Comparison of ENCODE assay signal across 21 cellular contexts in the genomic region with DNA sequence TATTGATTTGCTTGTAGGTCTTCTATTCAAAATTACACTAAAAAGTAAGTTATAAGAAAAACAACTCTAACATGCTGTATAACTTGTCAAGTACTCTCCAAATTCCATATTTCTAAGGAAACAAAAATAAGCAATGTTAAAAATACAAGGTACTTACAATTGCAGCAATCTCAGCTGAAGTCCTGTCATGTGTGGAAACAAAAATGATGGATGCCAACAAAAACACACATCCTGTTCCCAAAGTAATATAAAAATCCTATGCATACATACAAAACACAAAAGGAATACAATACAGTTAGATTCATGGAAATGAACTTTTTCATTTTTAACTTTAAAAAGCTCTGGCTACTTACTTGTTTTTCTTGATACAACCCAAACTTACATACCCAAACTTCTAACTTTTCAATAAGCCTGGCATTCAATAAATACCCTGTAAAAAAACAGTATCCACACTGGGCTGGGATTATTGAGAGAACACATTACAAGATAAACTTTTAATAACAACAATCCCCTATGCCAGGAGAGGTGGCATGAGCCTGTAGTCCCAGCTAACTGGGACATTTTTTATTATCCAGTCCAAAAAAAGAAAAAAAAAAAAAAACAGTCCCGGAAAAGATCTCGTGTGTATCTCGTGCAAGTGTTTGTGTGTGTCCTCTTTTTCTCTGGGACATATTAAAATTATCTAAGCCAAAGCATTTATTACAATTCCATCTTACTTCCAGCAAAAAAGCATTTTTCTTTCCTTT. TPM values are rescaled to one million over a fixed set of nuclear protein-coding genes. Genes with fewer than 3 reads are reported as not detected.
DNase-seq lines count a peak whose midpoint lies in the region; ATAC-seq and TF ChIP-seq lines count a peak whose summit lies in the region.
"Had no signal": no experiment of that assay in that cellular context is flagged by ENCODE, and none has a peak within 500 bp of the region (broad histone marks: within the 10 kb centered on the region; RNA-seq: fewer than 3 reads in every experiment).

No MANE protein-coding gene starts in this region.

- peaks cover 0 to 62% of the 10 kb centered on the region in 2 donors for H3K36me3 ChIP-seq in left lung

- H3K4me1 Mint-ChIP-seq in activated T-helper 2 cell treated with anti-CD3 and anti-CD28 coated beads, Interferon-gamma antibody, Interleukin-2, Interleukin-4, amounts not matched to agents 10 μg/mL and 5 μg/mL and 100 μg/mL, durations not matched to agents 14 hours and 24 hours and 36 hours (ENCODE audit: low read depth): peaks cover 15% of the 10 kb centered on the region
- H3K4me1 Mint-ChIP-seq in stimulated activated memory B cell treated with anti-CD40 and anti-IgM and Interleukin-4, amounts not matched to agents 10 μg/mL and 1 μg/mL and 100 μg/mL, for 72 hours: peaks cover 30% of the 10 kb centered on the region

- H3K4me3 Mint-ChIP-seq in activated T-helper 2 cell treated with anti-CD3 and anti-CD28 coated beads, Interferon-gamma antibody, Interleukin-2, Interleukin-4, amounts not matched to agents 10 μg/mL and 5 μg/mL and 100 μg/mL, durations not matched to agents 14 hours and 24 hours and 36 hours (ENCODE audit: low read depth): no peak overlapping the region
- no peak overlapping the region for H3K4me3 Mint-ChIP-seq in stimulated activated memory B cell treated with anti-CD40 and anti-IgM and Interleukin-4, amounts not matched to agents 10 μg/mL and 1 μg/mL and 100 μg/mL, for 72 hours

- H3K4me3 ChIP-seq in fibroblast of pulmonary artery (replicated peaks; ENCODE audit: low read depth, low read length): no peak overlapping the region
- no peak overlapping the region for H3K4me3 ChIP-seq in left lung
- H3K4me3 ChIP-seq: GM23248, HAP-1 had no signal

- intact Hi-C loops in activated T-helper 2 cell treated with anti-CD3 and anti-CD28 coated beads, Interferon-gamma antibody, Interleukin-2, Interleukin-4, amounts not matched to agents 10 μg/mL and 5 μg/mL and 100 μg/mL, durations not matched to agents 14 hours and 24 hours and 36 hours (cut with micrococcal nuclease): no loop called here
- intact Hi-C loops in left lung (cut with DNase I): no loop called here

- H3K27me3 ChIP-seq in left lung: no peaks in the 10 kb centered on the region

- no peaks in the 10 kb centered on the region for H3K9me3 ChIP-seq in left lung
- H3K9me3 ChIP-seq: HAP-1 had no signal

- no peak for TF ChIP-seq CTCF in fibroblast of pulmonary artery (IDR thresholded peaks at IDR 0.05; ENCODE audit: low read length, missing control alignments)
- no peak for TF ChIP-seq CTCF in left lung (IDR thresholded peaks at IDR 0.05)

- DNase-seq in D341Med (ENCODE audit: low spot score) (peak; percentile 46), fibroblast of pulmonary artery (ENCODE audit: low read depth) (peak; percentile 39), retina (no peak), kidney tubule cell (ENCODE audit: low spot score) (no peak), left lung (no peak)
- no peak for DNase-seq in activated T-helper 2 cell treated with anti-CD3 and anti-CD28 coated beads, Interferon-gamma antibody, Interleukin-2, Interleukin-4, amounts not matched to agents 10 μg/mL and 5 μg/mL and 100 μg/mL, durations not matched to agents 14 hours and 24 hours and 36 hours (ENCODE audit: low spot score)
- DNase-seq: DMS 273 treated with DMSO at 0.1 percent for 48 hours; GDM1; GM23248; KG1; MV-4-11; NCI-H187; NCI-H2107; NCI-H510A; NCI-H748 treated with DMSO at 0.1 percent for 48 hours; NK-92 treated with Interleukin-12 subunit alpha and Interleukin-12 subunit beta, amount 100 ng/mL, for 24 hours had no signal

- no peaks in the 10 kb centered on the region for H3K9me3 Mint-ChIP-seq in activated T-helper 2 cell treated with anti-CD3 and anti-CD28 coated beads, Interferon-gamma antibody, Interleukin-2, Interleukin-4, amounts not matched to agents 10 μg/mL and 5 μg/mL and 100 μg/mL, durations not matched to agents 14 hours and 24 hours and 36 hours
- no peaks in the 10 kb centered on the region for H3K9me3 Mint-ChIP-seq in stimulated activated memory B cell treated with anti-CD40 and anti-IgM and Interleukin-4, amounts not matched to agents 10 μg/mL and 1 μg/mL and 100 μg/mL, for 72 hours

- no peak overlapping the region for H3K27ac ChIP-seq in left lung
- H3K27ac ChIP-seq: C4-2B, GM23248 had no signal

- no peaks in the 10 kb centered on the region for H3K27me3 Mint-ChIP-seq in activated T-helper 2 cell treated with anti-CD3 and anti-CD28 coated beads, Interferon-gamma antibody, Interleukin-2, Interleukin-4, amounts not matched to agents 10 μg/mL and 5 μg/mL and 100 μg/mL, durations not matched to agents 14 hours and 24 hours and 36 hours (ENCODE audit: low read depth)
- H3K27me3 Mint-ChIP-seq in stimulated activated memory B cell treated with anti-CD40 and anti-IgM and Interleukin-4, amounts not matched to agents 10 μg/mL and 1 μg/mL and 100 μg/mL, for 72 hours: no peaks in the 10 kb centered on the region

- no peak for ATAC-seq in stimulated activated memory B cell treated with anti-CD40 and anti-IgM and Interleukin-4, amounts not matched to agents 10 μg/mL and 1 μg/mL and 100 μg/mL, for 72 hours
- ATAC-seq in left lung: no peak
- ATAC-seq: HepG2, Right ventricle myocardium inferior had no signal

- peaks cover 42% of the 10 kb centered on the region for H3K36me3 Mint-ChIP-seq in activated T-helper 2 cell treated with anti-CD3 and anti-CD28 coated beads, Interferon-gamma antibody, Interleukin-2, Interleukin-4, amounts not matched to agents 10 μg/mL and 5 μg/mL and 100 μg/mL, durations not matched to agents 14 hours and 24 hours and 36 hours (ENCODE audit: low read depth)
- H3K36me3 Mint-ChIP-seq in stimulated activated memory B cell treated with anti-CD40 and anti-IgM and Interleukin-4, amounts not matched to agents 10 μg/mL and 1 μg/mL and 100 μg/mL, for 72 hours: peaks cover 48% of the 10 kb centered on the region

- H3K27ac Mint-ChIP-seq in activated T-helper 2 cell treated with anti-CD3 and anti-CD28 coated beads, Interferon-gamma antibody, Interleukin-2, Interleukin-4, amounts not matched to agents 10 μg/mL and 5 μg/mL and 100 μg/mL, durations not matched to agents 14 hours and 24 hours and 36 hours: peak overlapping the region; percentile 49
- H3K27ac Mint-ChIP-seq in stimulated activated memory B cell treated with anti-CD40 and anti-IgM and Interleukin-4, amounts not matched to agents 10 μg/mL and 1 μg/mL and 100 μg/mL, for 72 hours: peak overlapping the region; percentile 40

- peaks cover 0 to 27% of the 10 kb centered on the region in 2 donors for H3K4me1 ChIP-seq in left lung
- H3K4me1 ChIP-seq: HAP-1 had no signal

RNA-seq across cellular contexts. Expression of gene CMTM6, which starts 14.7 kb away (rescaled TPM):
- 107 and 108 TPM in 2 replicates for total RNA-seq in activated T-helper 2 cell treated with anti-CD3 and anti-CD28 coated beads, Interferon-gamma antibody, Interleukin-2, Interleukin-4, amounts not matched to agents 10 μg/mL and 5 μg/mL and 100 μg/mL, durations not matched to agents 14 hours and 24 hours and 36 hours
- total RNA-seq in left lung: 10 to 100 TPM; 67.9 to 83.8 TPM

Comparison
In these comparisons a context has a peak if more than half of its experiments do, and no peak if none do; other contexts are left out.
1. DNase-seq: peak in D341Med (single experiment) and fibroblast of pulmonary artery (single experiment); none in activated T-helper 2 cell treated with anti-CD3 and anti-CD28 coated beads, Interferon-gamma antibody, Interleukin-2, Interleukin-4, amounts not matched to agents 10 μg/mL and 5 μg/mL and 100 μg/mL, durations not matched to agents 14 hours and 24 hours and 36 hours (single experiment), retina (single experiment), kidney tubule cell (single experiment) and left lung (0 of 2).